Comparison of ENCODE assay signal across 39 cellular contexts in genomic region chr19:56633021-56633420, GRCh38. TPM values are rescaled to one million over a fixed set of nuclear protein-coding genes. Genes with fewer than 3 reads are reported as not detected.
"Had no signal": no experiment of that assay in that cellular context is flagged by ENCODE, and none has a peak within 500 bp of the region (broad histone marks: within the 10 kb centered on the region; RNA-seq: fewer than 3 reads in every experiment).

No MANE protein-coding gene starts in this region.

- DNase-seq: activated effector memory CD4-positive, alpha-beta T cell treated with anti-CD3 and anti-CD28 coated beads, Interleukin-2, amount 50 U/mL, for 16 hours; activated effector memory CD4-positive, alpha-beta T cell treated with Interleukin-2 at 50 U/mL for 16 hours; activated gamma-delta T cell; activated gamma-delta T cell treated with Interleukin-2 at 50 U/mL for 16 hours; activated naive CD4-positive, alpha-beta T cell; activated naive CD4-positive, alpha-beta T cell treated with anti-CD3 and anti-CD28 coated beads for 36 hours; activated naive CD4-positive, alpha-beta T cell treated with anti-CD3 and anti-CD28 coated beads, Interleukin-2, amount 10 ng/mL, durations not matched to agents 7 days and 5 days; activated naive CD4-positive, alpha-beta T cell treated with anti-CD3 and anti-CD28 coated beads, Interleukin-2, amount 50 U/mL, for 16 hours; activated naive CD4-positive, alpha-beta T cell treated with Interleukin-2 at 50 U/mL for 16 hours; activated naive CD8-positive, alpha-beta T cell treated with anti-CD3 and anti-CD28 coated beads for 36 hours; activated naive CD8-positive, alpha-beta T cell treated with anti-CD3 and anti-CD28 coated beads, Interleukin-2, amount 10 ng/mL, durations not matched to agents 7 days and 5 days; activated naive CD8-positive, alpha-beta T cell treated with anti-CD3 and anti-CD28 coated beads, Interleukin-2, amount 50 U/mL, for 24 hours; activated T-cell treated with anti-CD3 and anti-CD28 coated beads for 4 hours; activated T-cell treated with anti-CD3 and anti-CD28 coated beads, Interleukin-2, amount 50 U/mL, for 1 hour; activated T-cell treated with anti-CD3 and anti-CD28 coated beads, Interleukin-2, amount 50 U/mL, for 24 hours; activated T-cell treated with anti-CD3 and anti-CD28 coated beads, Interleukin-2, amount 50 U/mL, for 4 hours; activated T-cell treated with anti-CD3 and anti-CD28 coated beads, Interleukin-2, amount 50 U/mL, for 48 hours; adrenal gland; amniotic stem cell; amygdala; aorta; body of pancreas; brain microvascular endothelial cell; central memory CD4-positive, alpha-beta T cell; cerebellar nuclear complex had no signal

- ATAC-seq: activated naive CD4-positive, alpha-beta T cell treated with anti-CD3 and anti-CD28 coated beads, Interleukin-2, amount 50 U/mL, for 72 hours; activated naive CD8-positive, alpha-beta T cell treated with anti-CD3 and anti-CD28 coated beads, Interleukin-2, amount 50 U/mL, for 24 hours; activated T-cell treated with anti-CD3 and anti-CD28 coated beads, Interleukin-2, amount 50 U/mL, for 4 hours; activated T-helper 17 cell treated with anti-CD3 and anti-CD28 coated beads, Interleukin-2, amount 50 U/mL, for 72 hours; body of pancreas had no signal

- H3K27ac Mint-ChIP-seq: activated naive CD4-positive, alpha-beta T cell treated with anti-CD3 and anti-CD28 coated beads for 36 hours; activated naive CD4-positive, alpha-beta T cell treated with anti-CD3 and anti-CD28 coated beads, Interleukin-2, amount 10 ng/mL, durations not matched to agents 7 days and 5 days; activated naive CD4-positive, alpha-beta T cell treated with anti-CD3 and anti-CD28 coated beads, Interleukin-2, amount 50 U/mL, for 24 hours; activated naive CD4-positive, alpha-beta T cell treated with anti-CD3 and anti-CD28 coated beads, Interleukin-2, amount 50 U/mL, for 72 hours; activated naive CD8-positive, alpha-beta T cell; activated naive CD8-positive, alpha-beta T cell treated with anti-CD3 and anti-CD28 coated beads for 36 hours; activated naive CD8-positive, alpha-beta T cell treated with anti-CD3 and anti-CD28 coated beads, Interleukin-2, amount 10 ng/mL, durations not matched to agents 7 days and 5 days; activated naive CD8-positive, alpha-beta T cell treated with anti-CD3 and anti-CD28 coated beads, Interleukin-2, amount 50 U/mL, for 24 hours; activated T-cell treated with anti-CD3 and anti-CD28 coated beads, Interleukin-2, amount 50 U/mL, for 24 hours; activated T-helper 1 cell treated with anti-CD3 and anti-CD28 coated beads, Interleukin-12 subunit alpha, Interleukin-12 subunit beta, Interleukin-2, Interleukin-4 antibody, amounts not matched to agents 30 ng/mL and 10 ng/mL and 1 ng/mL, durations not matched to agents 14 hours and 24 hours and 36 hours; activated T-helper 17 cell treated with anti-CD3 and anti-CD28 coated beads, Interleukin-2, amount 50 U/mL, for 72 hours; activated T-helper 2 cell treated with anti-CD3 and anti-CD28 coated beads, Interferon-gamma antibody, Interleukin-2, Interleukin-4, amounts not matched to agents 10 μg/mL and 5 μg/mL and 100 μg/mL, durations not matched to agents 14 hours and 24 hours and 36 hours; brain had no signal

- H3K27me3 ChIP-seq: adrenal gland, ascending aorta, body of pancreas, brain microvascular endothelial cell, breast epithelium, cardiac muscle cell had no signal

- H3K4me3 Mint-ChIP-seq: activated naive CD4-positive, alpha-beta T cell treated with anti-CD3 and anti-CD28 coated beads for 36 hours; activated naive CD4-positive, alpha-beta T cell treated with anti-CD3 and anti-CD28 coated beads, Interleukin-2, amount 10 ng/mL, durations not matched to agents 7 days and 5 days; activated naive CD4-positive, alpha-beta T cell treated with anti-CD3 and anti-CD28 coated beads, Interleukin-2, amount 50 U/mL, for 24 hours; activated naive CD8-positive, alpha-beta T cell; activated naive CD8-positive, alpha-beta T cell treated with anti-CD3 and anti-CD28 coated beads for 36 hours; activated naive CD8-positive, alpha-beta T cell treated with anti-CD3 and anti-CD28 coated beads, Interleukin-2, amount 10 ng/mL, durations not matched to agents 7 days and 5 days; activated naive CD8-positive, alpha-beta T cell treated with anti-CD3 and anti-CD28 coated beads, Interleukin-2, amount 50 U/mL, for 24 hours; activated T-cell treated with anti-CD3 and anti-CD28 coated beads, Interleukin-2, amount 50 U/mL, for 24 hours; activated T-cell treated with anti-CD3 and anti-CD28 coated beads, Interleukin-2, amount 50 U/mL, for 4 hours; activated T-helper 1 cell treated with anti-CD3 and anti-CD28 coated beads, Interleukin-12 subunit alpha, Interleukin-12 subunit beta, Interleukin-2, Interleukin-4 antibody, amounts not matched to agents 30 ng/mL and 10 ng/mL and 1 ng/mL, durations not matched to agents 14 hours and 24 hours and 36 hours; activated T-helper 17 cell treated with anti-CD3 and anti-CD28 coated beads, Interleukin-2, amount 50 U/mL, for 72 hours; brain; central memory CD8-positive, alpha-beta T cell had no signal

- H3K9me3 ChIP-seq: adrenal gland had no signal

- H3K4me1 ChIP-seq: adrenal gland, ascending aorta, body of pancreas, breast epithelium had no signal

- H3K4me3 ChIP-seq: adrenal gland, ascending aorta, body of pancreas, breast epithelium, cardiac muscle cell had no signal

- H3K27me3 Mint-ChIP-seq: activated naive CD4-positive, alpha-beta T cell treated with anti-CD3 and anti-CD28 coated beads, Interleukin-2, amount 10 ng/mL, durations not matched to agents 7 days and 5 days; activated naive CD4-positive, alpha-beta T cell treated with anti-CD3 and anti-CD28 coated beads, Interleukin-2, amount 50 U/mL, for 24 hours; activated naive CD8-positive, alpha-beta T cell; activated naive CD8-positive, alpha-beta T cell treated with anti-CD3 and anti-CD28 coated beads, Interleukin-2, amount 10 ng/mL, durations not matched to agents 7 days and 5 days; activated naive CD8-positive, alpha-beta T cell treated with anti-CD3 and anti-CD28 coated beads, Interleukin-2, amount 50 U/mL, for 24 hours; activated T-cell treated with anti-CD3 and anti-CD28 coated beads, Interleukin-2, amount 50 U/mL, for 24 hours; activated T-helper 17 cell treated with anti-CD3 and anti-CD28 coated beads, Interleukin-2, amount 50 U/mL, for 72 hours; brain; central memory CD8-positive, alpha-beta T cell had no signal

- H3K36me3 ChIP-seq: adrenal gland, brain microvascular endothelial cell, breast epithelium, cardiac muscle cell had no signal

- H3K27ac ChIP-seq: adrenal gland, ascending aorta, body of pancreas, brain microvascular endothelial cell, breast epithelium, cardiac muscle cell had no signal

- H3K4me1 Mint-ChIP-seq: activated naive CD4-positive, alpha-beta T cell treated with anti-CD3 and anti-CD28 coated beads, Interleukin-2, amount 10 ng/mL, durations not matched to agents 7 days and 5 days; activated naive CD4-positive, alpha-beta T cell treated with anti-CD3 and anti-CD28 coated beads, Interleukin-2, amount 50 U/mL, for 24 hours; activated naive CD8-positive, alpha-beta T cell treated with anti-CD3 and anti-CD28 coated beads for 36 hours; activated naive CD8-positive, alpha-beta T cell treated with anti-CD3 and anti-CD28 coated beads, Interleukin-2, amount 10 ng/mL, durations not matched to agents 7 days and 5 days; activated naive CD8-positive, alpha-beta T cell treated with anti-CD3 and anti-CD28 coated beads, Interleukin-2, amount 50 U/mL, for 24 hours; activated T-helper 17 cell treated with anti-CD3 and anti-CD28 coated beads, Interleukin-2, amount 50 U/mL, for 72 hours; brain; central memory CD8-positive, alpha-beta T cell had no signal

- H3K36me3 Mint-ChIP-seq: activated naive CD4-positive, alpha-beta T cell treated with anti-CD3 and anti-CD28 coated beads, Interleukin-2, amount 10 ng/mL, durations not matched to agents 7 days and 5 days; activated naive CD8-positive, alpha-beta T cell treated with anti-CD3 and anti-CD28 coated beads, Interleukin-2, amount 10 ng/mL, durations not matched to agents 7 days and 5 days had no signal

RNA-seq across cellular contexts. Expression of gene SMIM17, which starts 9.9 kb away (rescaled TPM):
- total RNA-seq: activated naive CD4-positive, alpha-beta T cell treated with anti-CD3 and anti-CD28 coated beads for 36 hours; activated naive CD8-positive, alpha-beta T cell treated with anti-CD3 and anti-CD28 coated beads for 36 hours; activated T-cell treated with anti-CD3 and anti-CD28 coated beads, Interleukin-2, amount 50 U/mL, for 4 hours; activated T-helper 17 cell treated with anti-CD3 and anti-CD28 coated beads, Interleukin-2, amount 50 U/mL, for 72 hours; activated T-helper 2 cell treated with anti-CD3 and anti-CD28 coated beads, Interferon-gamma antibody, Interleukin-2, Interleukin-4, amounts not matched to agents 10 μg/mL and 5 μg/mL and 100 μg/mL, durations not matched to agents 14 hours and 24 hours and 36 hours; ascending aorta; body of pancreas; bronchial epithelial cell; cardiac septum had no signal

RNA-seq across cellular contexts. Expression of gene ZNF835, which starts 38.5 kb away (rescaled TPM):
- total RNA-seq: activated T-helper 1 cell treated with anti-CD3 and anti-CD28 coated beads, Interleukin-12 subunit alpha, Interleukin-12 subunit beta, Interleukin-2, Interleukin-4 antibody, amounts not matched to agents 30 ng/mL and 10 ng/mL and 1 ng/mL, durations not matched to agents 14 hours and 24 hours and 36 hours; astrocyte had no signal
- polyA plus RNA-seq: cardiac muscle cell had no signal
